In the genomic region with DNA sequence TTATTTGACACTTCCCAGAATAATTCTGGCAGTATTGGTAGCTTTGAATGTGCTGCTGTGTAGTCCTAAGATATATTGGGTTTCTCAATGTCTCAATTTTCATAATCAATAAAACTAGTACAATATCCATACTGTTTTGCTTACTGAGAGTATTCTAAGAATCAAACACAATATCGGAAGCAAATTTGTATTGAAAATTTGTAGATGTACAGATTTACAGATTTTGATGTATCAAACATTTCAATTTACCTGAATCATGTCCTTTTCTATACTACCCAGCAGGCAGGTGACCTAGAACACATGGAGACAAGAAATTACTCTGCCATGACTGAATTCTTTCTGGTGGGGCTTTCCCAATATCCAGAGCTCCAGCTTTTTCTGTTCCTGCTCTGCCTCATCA, we compare ENCODE assay signal across 42 cellular contexts. TPM values are rescaled to one million over a fixed set of nuclear protein-coding genes. Genes with fewer than 3 reads are reported as not detected.
"Had no signal": no experiment of that assay in that cellular context is flagged by ENCODE, and none has a peak within 500 bp of the region (broad histone marks: within the 10 kb centered on the region; RNA-seq: fewer than 3 reads in every experiment).

A gene with protein sequence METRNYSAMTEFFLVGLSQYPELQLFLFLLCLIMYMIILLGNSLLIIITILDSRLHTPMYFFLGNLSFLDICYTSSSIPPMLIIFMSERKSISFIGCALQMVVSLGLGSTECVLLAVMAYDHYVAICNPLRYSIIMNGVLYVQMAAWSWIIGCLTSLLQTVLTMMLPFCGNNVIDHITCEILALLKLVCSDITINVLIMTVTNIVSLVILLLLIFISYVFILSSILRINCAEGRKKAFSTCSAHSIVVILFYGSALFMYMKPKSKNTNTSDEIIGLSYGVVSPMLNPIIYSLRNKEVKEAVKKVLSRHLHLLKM (plus strand): TSS at position 301 of the 400 bp plus-strand sequence. CDS start 0 bp downstream, at position 301.

- H3K4me3 Mint-ChIP-seq: activated naive CD4-positive, alpha-beta T cell treated with anti-CD3 and anti-CD28 coated beads for 36 hours; activated naive CD4-positive, alpha-beta T cell treated with anti-CD3 and anti-CD28 coated beads, Interleukin-2, amount 10 ng/mL, durations not matched to agents 7 days and 5 days; activated naive CD4-positive, alpha-beta T cell treated with anti-CD3 and anti-CD28 coated beads, Interleukin-2, amount 50 U/mL, for 24 hours; activated naive CD8-positive, alpha-beta T cell; activated naive CD8-positive, alpha-beta T cell treated with anti-CD3 and anti-CD28 coated beads for 36 hours; activated naive CD8-positive, alpha-beta T cell treated with anti-CD3 and anti-CD28 coated beads, Interleukin-2, amount 10 ng/mL, durations not matched to agents 7 days and 5 days; activated naive CD8-positive, alpha-beta T cell treated with anti-CD3 and anti-CD28 coated beads, Interleukin-2, amount 50 U/mL, for 24 hours; activated T-cell treated with anti-CD3 and anti-CD28 coated beads, Interleukin-2, amount 50 U/mL, for 24 hours; activated T-cell treated with anti-CD3 and anti-CD28 coated beads, Interleukin-2, amount 50 U/mL, for 4 hours; activated T-cell treated with anti-CD3 and anti-CD28 coated beads, Interleukin-2, amount 50 U/mL, for 72 hours; activated T-helper 1 cell treated with anti-CD3 and anti-CD28 coated beads, Interleukin-12 subunit alpha, Interleukin-12 subunit beta, Interleukin-2, Interleukin-4 antibody, amounts not matched to agents 30 ng/mL and 10 ng/mL and 1 ng/mL, durations not matched to agents 14 hours and 24 hours and 36 hours; activated T-helper 17 cell treated with anti-CD3 and anti-CD28 coated beads, Interleukin-2, amount 50 U/mL, for 72 hours; brain; central memory CD8-positive, alpha-beta T cell had no signal

- H3K27me3 ChIP-seq: adrenal gland, ascending aorta, body of pancreas, brain microvascular endothelial cell, breast epithelium, cardiac muscle cell had no signal

- H3K9me3 Mint-ChIP-seq: activated naive CD4-positive, alpha-beta T cell treated with anti-CD3 and anti-CD28 coated beads for 36 hours; activated naive CD4-positive, alpha-beta T cell treated with anti-CD3 and anti-CD28 coated beads, Interleukin-2, amount 10 ng/mL, durations not matched to agents 7 days and 5 days; activated naive CD4-positive, alpha-beta T cell treated with anti-CD3 and anti-CD28 coated beads, Interleukin-2, amount 50 U/mL, for 24 hours; activated naive CD4-positive, alpha-beta T cell treated with anti-CD3 and anti-CD28 coated beads, Interleukin-2, amount 50 U/mL, for 72 hours; activated naive CD8-positive, alpha-beta T cell treated with anti-CD3 and anti-CD28 coated beads for 36 hours; activated naive CD8-positive, alpha-beta T cell treated with anti-CD3 and anti-CD28 coated beads, Interleukin-2, amount 10 ng/mL, durations not matched to agents 7 days and 5 days; activated naive CD8-positive, alpha-beta T cell treated with anti-CD3 and anti-CD28 coated beads, Interleukin-2, amount 50 U/mL, for 24 hours; activated T-cell treated with anti-CD3 and anti-CD28 coated beads, Interleukin-2, amount 50 U/mL, for 24 hours; activated T-cell treated with anti-CD3 and anti-CD28 coated beads, Interleukin-2, amount 50 U/mL, for 4 hours; activated T-cell treated with anti-CD3 and anti-CD28 coated beads, Interleukin-2, amount 50 U/mL, for 72 hours; activated T-helper 1 cell treated with anti-CD3 and anti-CD28 coated beads, Interleukin-12 subunit alpha, Interleukin-12 subunit beta, Interleukin-2, Interleukin-4 antibody, amounts not matched to agents 30 ng/mL and 10 ng/mL and 1 ng/mL, durations not matched to agents 14 hours and 24 hours and 36 hours; activated T-helper 17 cell treated with anti-CD3 and anti-CD28 coated beads, Interleukin-2, amount 50 U/mL, for 72 hours; activated T-helper 2 cell treated with anti-CD3 and anti-CD28 coated beads, Interferon-gamma antibody, Interleukin-2, Interleukin-4, amounts not matched to agents 10 μg/mL and 5 μg/mL and 100 μg/mL, durations not matched to agents 14 hours and 24 hours and 36 hours; brain; central memory CD8-positive, alpha-beta T cell had no signal

- ATAC-seq: activated naive CD4-positive, alpha-beta T cell treated with anti-CD3 and anti-CD28 coated beads, Interleukin-2, amount 50 U/mL, for 72 hours; activated naive CD8-positive, alpha-beta T cell treated with anti-CD3 and anti-CD28 coated beads, Interleukin-2, amount 50 U/mL, for 24 hours; activated T-cell treated with anti-CD3 and anti-CD28 coated beads, Interleukin-2, amount 50 U/mL, for 4 hours; activated T-cell treated with anti-CD3 and anti-CD28 coated beads, Interleukin-2, amount 50 U/mL, for 72 hours; activated T-helper 17 cell treated with anti-CD3 and anti-CD28 coated beads, Interleukin-2, amount 50 U/mL, for 72 hours; body of pancreas had no signal

- H3K27ac Mint-ChIP-seq: activated naive CD4-positive, alpha-beta T cell treated with anti-CD3 and anti-CD28 coated beads for 36 hours; activated naive CD4-positive, alpha-beta T cell treated with anti-CD3 and anti-CD28 coated beads, Interleukin-2, amount 10 ng/mL, durations not matched to agents 7 days and 5 days; activated naive CD4-positive, alpha-beta T cell treated with anti-CD3 and anti-CD28 coated beads, Interleukin-2, amount 50 U/mL, for 24 hours; activated naive CD4-positive, alpha-beta T cell treated with anti-CD3 and anti-CD28 coated beads, Interleukin-2, amount 50 U/mL, for 72 hours; activated naive CD8-positive, alpha-beta T cell; activated naive CD8-positive, alpha-beta T cell treated with anti-CD3 and anti-CD28 coated beads for 36 hours; activated naive CD8-positive, alpha-beta T cell treated with anti-CD3 and anti-CD28 coated beads, Interleukin-2, amount 10 ng/mL, durations not matched to agents 7 days and 5 days; activated naive CD8-positive, alpha-beta T cell treated with anti-CD3 and anti-CD28 coated beads, Interleukin-2, amount 50 U/mL, for 24 hours; activated T-cell treated with anti-CD3 and anti-CD28 coated beads, Interleukin-2, amount 50 U/mL, for 24 hours; activated T-cell treated with anti-CD3 and anti-CD28 coated beads, Interleukin-2, amount 50 U/mL, for 72 hours; activated T-helper 1 cell treated with anti-CD3 and anti-CD28 coated beads, Interleukin-12 subunit alpha, Interleukin-12 subunit beta, Interleukin-2, Interleukin-4 antibody, amounts not matched to agents 30 ng/mL and 10 ng/mL and 1 ng/mL, durations not matched to agents 14 hours and 24 hours and 36 hours; activated T-helper 17 cell treated with anti-CD3 and anti-CD28 coated beads, Interleukin-2, amount 50 U/mL, for 72 hours; activated T-helper 2 cell treated with anti-CD3 and anti-CD28 coated beads, Interferon-gamma antibody, Interleukin-2, Interleukin-4, amounts not matched to agents 10 μg/mL and 5 μg/mL and 100 μg/mL, durations not matched to agents 14 hours and 24 hours and 36 hours; brain had no signal

- H3K4me1 ChIP-seq: adrenal gland, ascending aorta, body of pancreas, breast epithelium had no signal

- DNase-seq: activated effector memory CD4-positive, alpha-beta T cell treated with anti-CD3 and anti-CD28 coated beads, Interleukin-2, amount 50 U/mL, for 16 hours; activated effector memory CD4-positive, alpha-beta T cell treated with Interleukin-2 at 50 U/mL for 16 hours; activated gamma-delta T cell; activated gamma-delta T cell treated with Interleukin-2 at 50 U/mL for 16 hours; activated naive CD4-positive, alpha-beta T cell; activated naive CD4-positive, alpha-beta T cell treated with anti-CD3 and anti-CD28 coated beads for 36 hours; activated naive CD4-positive, alpha-beta T cell treated with anti-CD3 and anti-CD28 coated beads, Interleukin-2, amount 10 ng/mL, durations not matched to agents 7 days and 5 days; activated naive CD4-positive, alpha-beta T cell treated with anti-CD3 and anti-CD28 coated beads, Interleukin-2, amount 50 U/mL, for 16 hours; activated naive CD4-positive, alpha-beta T cell treated with Interleukin-2 at 50 U/mL for 16 hours; activated naive CD8-positive, alpha-beta T cell treated with anti-CD3 and anti-CD28 coated beads for 36 hours; activated naive CD8-positive, alpha-beta T cell treated with anti-CD3 and anti-CD28 coated beads, Interleukin-2, amount 10 ng/mL, durations not matched to agents 7 days and 5 days; activated naive CD8-positive, alpha-beta T cell treated with anti-CD3 and anti-CD28 coated beads, Interleukin-2, amount 50 U/mL, for 24 hours; activated T-cell treated with anti-CD3 and anti-CD28 coated beads, Interleukin-2, amount 50 U/mL, for 1 hour; activated T-cell treated with anti-CD3 and anti-CD28 coated beads, Interleukin-2, amount 50 U/mL, for 24 hours; activated T-cell treated with anti-CD3 and anti-CD28 coated beads, Interleukin-2, amount 50 U/mL, for 4 hours; activated T-cell treated with anti-CD3 and anti-CD28 coated beads, Interleukin-2, amount 50 U/mL, for 48 hours; activated T-cell treated with anti-CD3 and anti-CD28 coated beads, Interleukin-2, amount 50 U/mL, for 72 hours; adrenal gland; amniotic stem cell; amygdala; anterior cingulate cortex; aorta; body of pancreas; brain microvascular endothelial cell; caudate nucleus; central memory CD4-positive, alpha-beta T cell; cerebellar nuclear complex had no signal

- FAIRE-seq: bronchial epithelial cell had no signal

- H3K9me3 ChIP-seq: adrenal gland, ascending aorta, body of pancreas, breast epithelium had no signal

- H3K27me3 Mint-ChIP-seq: activated naive CD4-positive, alpha-beta T cell treated with anti-CD3 and anti-CD28 coated beads, Interleukin-2, amount 10 ng/mL, durations not matched to agents 7 days and 5 days; activated naive CD4-positive, alpha-beta T cell treated with anti-CD3 and anti-CD28 coated beads, Interleukin-2, amount 50 U/mL, for 24 hours; activated naive CD8-positive, alpha-beta T cell; activated naive CD8-positive, alpha-beta T cell treated with anti-CD3 and anti-CD28 coated beads for 36 hours; activated naive CD8-positive, alpha-beta T cell treated with anti-CD3 and anti-CD28 coated beads, Interleukin-2, amount 10 ng/mL, durations not matched to agents 7 days and 5 days; activated naive CD8-positive, alpha-beta T cell treated with anti-CD3 and anti-CD28 coated beads, Interleukin-2, amount 50 U/mL, for 24 hours; activated T-cell treated with anti-CD3 and anti-CD28 coated beads, Interleukin-2, amount 50 U/mL, for 24 hours; brain; central memory CD8-positive, alpha-beta T cell had no signal

- H3K36me3 ChIP-seq: adrenal gland, ascending aorta, brain microvascular endothelial cell, breast epithelium had no signal

- H3K27ac ChIP-seq: adrenal gland, ascending aorta, body of pancreas, brain microvascular endothelial cell, breast epithelium, cardiac muscle cell had no signal

- H3K4me1 Mint-ChIP-seq: activated naive CD4-positive, alpha-beta T cell treated with anti-CD3 and anti-CD28 coated beads, Interleukin-2, amount 10 ng/mL, durations not matched to agents 7 days and 5 days; activated naive CD4-positive, alpha-beta T cell treated with anti-CD3 and anti-CD28 coated beads, Interleukin-2, amount 50 U/mL, for 24 hours; activated naive CD8-positive, alpha-beta T cell treated with anti-CD3 and anti-CD28 coated beads for 36 hours; activated naive CD8-positive, alpha-beta T cell treated with anti-CD3 and anti-CD28 coated beads, Interleukin-2, amount 10 ng/mL, durations not matched to agents 7 days and 5 days; activated naive CD8-positive, alpha-beta T cell treated with anti-CD3 and anti-CD28 coated beads, Interleukin-2, amount 50 U/mL, for 24 hours; activated T-helper 17 cell treated with anti-CD3 and anti-CD28 coated beads, Interleukin-2, amount 50 U/mL, for 72 hours; brain; central memory CD8-positive, alpha-beta T cell had no signal

- H3K36me3 Mint-ChIP-seq: activated naive CD4-positive, alpha-beta T cell treated with anti-CD3 and anti-CD28 coated beads, Interleukin-2, amount 10 ng/mL, durations not matched to agents 7 days and 5 days; activated naive CD4-positive, alpha-beta T cell treated with anti-CD3 and anti-CD28 coated beads, Interleukin-2, amount 50 U/mL, for 24 hours; activated naive CD4-positive, alpha-beta T cell treated with anti-CD3 and anti-CD28 coated beads, Interleukin-2, amount 50 U/mL, for 72 hours; activated naive CD8-positive, alpha-beta T cell; activated naive CD8-positive, alpha-beta T cell treated with anti-CD3 and anti-CD28 coated beads for 36 hours; activated naive CD8-positive, alpha-beta T cell treated with anti-CD3 and anti-CD28 coated beads, Interleukin-2, amount 10 ng/mL, durations not matched to agents 7 days and 5 days; brain had no signal

- H3K4me3 ChIP-seq: adrenal gland, ascending aorta, body of pancreas, breast epithelium, cardiac muscle cell had no signal

RNA-seq across cellular contexts. Expression of the gene that starts here (rescaled TPM):
- total RNA-seq: activated naive CD4-positive, alpha-beta T cell treated with anti-CD3 and anti-CD28 coated beads for 36 hours; activated naive CD4-positive, alpha-beta T cell treated with anti-CD3 and anti-CD28 coated beads, Interleukin-2, amount 50 U/mL, for 72 hours; activated naive CD8-positive, alpha-beta T cell treated with anti-CD3 and anti-CD28 coated beads for 36 hours; activated naive CD8-positive, alpha-beta T cell treated with anti-CD3 and anti-CD28 coated beads, Interleukin-2, amount 10 ng/mL, durations not matched to agents 7 days and 5 days; activated T-cell treated with anti-CD3 and anti-CD28 coated beads, Interleukin-2, amount 50 U/mL, for 4 hours; activated T-cell treated with anti-CD3 and anti-CD28 coated beads, Interleukin-2, amount 50 U/mL, for 72 hours; activated T-helper 1 cell treated with anti-CD3 and anti-CD28 coated beads, Interleukin-12 subunit alpha, Interleukin-12 subunit beta, Interleukin-2, Interleukin-4 antibody, amounts not matched to agents 30 ng/mL and 10 ng/mL and 1 ng/mL, durations not matched to agents 14 hours and 24 hours and 36 hours; activated T-helper 17 cell treated with anti-CD3 and anti-CD28 coated beads, Interleukin-2, amount 50 U/mL, for 72 hours; activated T-helper 2 cell treated with anti-CD3 and anti-CD28 coated beads, Interferon-gamma antibody, Interleukin-2, Interleukin-4, amounts not matched to agents 10 μg/mL and 5 μg/mL and 100 μg/mL, durations not matched to agents 14 hours and 24 hours and 36 hours; adrenal gland; aorta; ascending aorta; body of pancreas; breast epithelium; bronchial epithelial cell; cardiac muscle cell; cardiac septum; cerebellum; chondrocyte had no signal
